1 cellular context compared by ENCODE assay signal in the genomic region with DNA sequence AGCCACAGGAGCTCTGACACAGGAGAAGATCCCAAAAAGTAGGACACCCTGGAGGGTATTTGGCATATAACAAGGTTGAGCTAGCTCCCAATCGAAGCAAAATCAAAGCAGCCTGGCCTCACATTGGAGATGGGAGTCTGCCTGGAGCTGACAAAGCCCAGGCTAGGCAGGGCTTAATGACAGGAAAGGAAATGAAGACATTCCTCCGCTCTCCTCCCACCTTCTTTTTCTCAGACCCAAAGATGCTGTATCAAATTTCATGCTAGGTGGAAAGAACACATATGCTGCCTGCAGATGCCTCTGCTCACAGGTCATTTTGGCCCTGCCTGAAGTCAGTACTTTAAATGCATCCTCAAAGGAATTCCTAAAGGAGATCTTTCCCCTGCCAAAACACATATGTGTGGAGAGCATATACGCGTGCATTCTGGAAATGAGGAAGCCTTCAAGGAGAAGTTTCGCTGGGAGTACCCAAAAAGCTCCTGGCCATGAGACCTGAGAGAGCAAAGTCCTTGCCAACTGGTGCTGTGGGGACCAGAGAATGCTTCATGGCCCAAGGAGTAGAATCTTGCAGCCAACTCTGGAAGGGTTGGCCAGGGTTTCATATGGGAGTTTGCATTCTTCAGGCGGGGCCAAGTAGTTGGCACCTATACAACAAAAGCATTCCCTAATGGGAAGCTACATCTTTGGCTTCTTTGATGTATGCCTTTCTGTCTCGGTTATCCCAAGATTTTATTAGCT.
TF ChIP-seq lines count a peak whose summit lies in the region.

No MANE protein-coding gene starts in this region.

TF ChIP-seq in GM23338, 12 proteins besides CTCF, POLR2A, EP300 and RAD21 (continued from another document):
- TF ChIP-seq, protein P1, sequence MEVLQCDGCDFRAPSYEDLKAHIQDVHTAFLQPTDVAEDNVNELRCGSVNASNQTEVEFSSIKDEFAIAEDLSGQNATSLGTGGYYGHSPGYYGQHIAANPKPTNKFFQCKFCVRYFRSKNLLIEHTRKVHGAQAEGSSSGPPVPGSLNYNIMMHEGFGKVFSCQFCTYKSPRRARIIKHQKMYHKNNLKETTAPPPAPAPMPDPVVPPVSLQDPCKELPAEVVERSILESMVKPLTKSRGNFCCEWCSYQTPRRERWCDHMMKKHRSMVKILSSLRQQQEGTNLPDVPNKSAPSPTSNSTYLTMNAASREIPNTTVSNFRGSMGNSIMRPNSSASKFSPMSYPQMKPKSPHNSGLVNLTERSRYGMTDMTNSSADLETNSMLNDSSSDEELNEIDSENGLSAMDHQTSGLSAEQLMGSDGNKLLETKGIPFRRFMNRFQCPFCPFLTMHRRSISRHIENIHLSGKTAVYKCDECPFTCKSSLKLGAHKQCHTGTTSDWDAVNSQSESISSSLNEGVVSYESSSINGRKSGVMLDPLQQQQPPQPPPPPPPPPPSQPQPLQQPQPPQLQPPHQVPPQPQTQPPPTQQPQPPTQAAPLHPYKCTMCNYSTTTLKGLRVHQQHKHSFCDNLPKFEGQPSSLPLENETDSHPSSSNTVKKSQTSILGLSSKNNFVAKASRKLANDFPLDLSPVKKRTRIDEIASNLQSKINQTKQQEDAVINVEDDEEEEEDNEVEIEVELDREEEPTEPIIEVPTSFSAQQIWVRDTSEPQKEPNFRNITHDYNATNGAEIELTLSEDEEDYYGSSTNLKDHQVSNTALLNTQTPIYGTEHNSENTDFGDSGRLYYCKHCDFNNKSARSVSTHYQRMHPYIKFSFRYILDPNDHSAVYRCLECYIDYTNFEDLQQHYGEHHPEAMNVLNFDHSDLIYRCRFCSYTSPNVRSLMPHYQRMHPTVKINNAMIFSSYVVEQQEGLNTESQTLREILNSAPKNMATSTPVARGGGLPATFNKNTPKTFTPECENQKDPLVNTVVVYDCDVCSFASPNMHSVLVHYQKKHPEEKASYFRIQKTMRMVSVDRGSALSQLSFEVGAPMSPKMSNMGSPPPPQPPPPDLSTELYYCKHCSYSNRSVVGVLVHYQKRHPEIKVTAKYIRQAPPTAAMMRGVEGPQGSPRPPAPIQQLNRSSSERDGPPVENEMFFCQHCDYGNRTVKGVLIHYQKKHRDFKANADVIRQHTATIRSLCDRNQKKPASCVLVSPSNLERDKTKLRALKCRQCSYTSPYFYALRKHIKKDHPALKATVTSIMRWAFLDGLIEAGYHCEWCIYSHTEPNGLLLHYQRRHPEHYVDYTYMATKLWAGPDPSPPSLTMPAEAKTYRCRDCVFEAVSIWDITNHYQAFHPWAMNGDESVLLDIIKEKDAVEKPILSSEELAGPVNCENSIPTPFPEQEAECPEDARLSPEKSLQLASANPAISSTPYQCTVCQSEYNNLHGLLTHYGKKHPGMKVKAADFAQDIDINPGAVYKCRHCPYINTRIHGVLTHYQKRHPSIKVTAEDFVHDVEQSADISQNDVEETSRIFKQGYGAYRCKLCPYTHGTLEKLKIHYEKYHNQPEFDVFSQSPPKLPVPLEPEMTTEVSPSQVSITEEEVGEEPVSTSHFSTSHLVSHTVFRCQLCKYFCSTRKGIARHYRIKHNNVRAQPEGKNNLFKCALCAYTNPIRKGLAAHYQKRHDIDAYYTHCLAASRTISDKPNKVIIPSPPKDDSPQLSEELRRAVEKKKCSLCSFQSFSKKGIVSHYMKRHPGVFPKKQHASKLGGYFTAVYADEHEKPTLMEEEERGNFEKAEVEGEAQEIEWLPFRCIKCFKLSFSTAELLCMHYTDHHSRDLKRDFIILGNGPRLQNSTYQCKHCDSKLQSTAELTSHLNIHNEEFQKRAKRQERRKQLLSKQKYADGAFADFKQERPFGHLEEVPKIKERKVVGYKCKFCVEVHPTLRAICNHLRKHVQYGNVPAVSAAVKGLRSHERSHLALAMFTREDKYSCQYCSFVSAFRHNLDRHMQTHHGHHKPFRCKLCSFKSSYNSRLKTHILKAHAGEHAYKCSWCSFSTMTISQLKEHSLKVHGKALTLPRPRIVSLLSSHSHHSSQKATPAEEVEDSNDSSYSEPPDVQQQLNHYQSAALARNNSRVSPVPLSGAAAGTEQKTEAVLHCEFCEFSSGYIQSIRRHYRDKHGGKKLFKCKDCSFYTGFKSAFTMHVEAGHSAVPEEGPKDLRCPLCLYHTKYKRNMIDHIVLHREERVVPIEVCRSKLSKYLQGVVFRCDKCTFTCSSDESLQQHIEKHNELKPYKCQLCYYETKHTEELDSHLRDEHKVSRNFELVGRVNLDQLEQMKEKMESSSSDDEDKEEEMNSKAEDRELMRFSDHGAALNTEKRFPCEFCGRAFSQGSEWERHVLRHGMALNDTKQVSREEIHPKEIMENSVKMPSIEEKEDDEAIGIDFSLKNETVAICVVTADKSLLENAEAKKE (CRISPR knock-in tag; IDR thresholded peaks at IDR 0.05): no peak
- TF ChIP-seq NANOG (IDR thresholded peaks at IDR 0.05; ENCODE audit: borderline replicate concordance): no peak
- TF ChIP-seq EZH2 (IDR thresholded peaks at IDR 0.05; ENCODE audit: low read depth, unreplicated experiment): no peak
- TF ChIP-seq, protein P2, sequence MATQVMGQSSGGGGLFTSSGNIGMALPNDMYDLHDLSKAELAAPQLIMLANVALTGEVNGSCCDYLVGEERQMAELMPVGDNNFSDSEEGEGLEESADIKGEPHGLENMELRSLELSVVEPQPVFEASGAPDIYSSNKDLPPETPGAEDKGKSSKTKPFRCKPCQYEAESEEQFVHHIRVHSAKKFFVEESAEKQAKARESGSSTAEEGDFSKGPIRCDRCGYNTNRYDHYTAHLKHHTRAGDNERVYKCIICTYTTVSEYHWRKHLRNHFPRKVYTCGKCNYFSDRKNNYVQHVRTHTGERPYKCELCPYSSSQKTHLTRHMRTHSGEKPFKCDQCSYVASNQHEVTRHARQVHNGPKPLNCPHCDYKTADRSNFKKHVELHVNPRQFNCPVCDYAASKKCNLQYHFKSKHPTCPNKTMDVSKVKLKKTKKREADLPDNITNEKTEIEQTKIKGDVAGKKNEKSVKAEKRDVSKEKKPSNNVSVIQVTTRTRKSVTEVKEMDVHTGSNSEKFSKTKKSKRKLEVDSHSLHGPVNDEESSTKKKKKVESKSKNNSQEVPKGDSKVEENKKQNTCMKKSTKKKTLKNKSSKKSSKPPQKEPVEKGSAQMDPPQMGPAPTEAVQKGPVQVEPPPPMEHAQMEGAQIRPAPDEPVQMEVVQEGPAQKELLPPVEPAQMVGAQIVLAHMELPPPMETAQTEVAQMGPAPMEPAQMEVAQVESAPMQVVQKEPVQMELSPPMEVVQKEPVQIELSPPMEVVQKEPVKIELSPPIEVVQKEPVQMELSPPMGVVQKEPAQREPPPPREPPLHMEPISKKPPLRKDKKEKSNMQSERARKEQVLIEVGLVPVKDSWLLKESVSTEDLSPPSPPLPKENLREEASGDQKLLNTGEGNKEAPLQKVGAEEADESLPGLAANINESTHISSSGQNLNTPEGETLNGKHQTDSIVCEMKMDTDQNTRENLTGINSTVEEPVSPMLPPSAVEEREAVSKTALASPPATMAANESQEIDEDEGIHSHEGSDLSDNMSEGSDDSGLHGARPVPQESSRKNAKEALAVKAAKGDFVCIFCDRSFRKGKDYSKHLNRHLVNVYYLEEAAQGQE (IDR thresholded peaks at IDR 0.05; ENCODE audit: unreplicated experiment): no peak
- no peak for TF ChIP-seq POLR2AphosphoS5 (IDR thresholded peaks at IDR 0.05; ENCODE audit: low read depth)
- no peak for TF ChIP-seq STAT1 (IDR thresholded peaks at IDR 0.05; ENCODE audit: unreplicated experiment)
- no peak for TF ChIP-seq EZH2phosphoT487 (IDR thresholded peaks at IDR 0.05; ENCODE audit: unreplicated experiment)
- TF ChIP-seq, protein P3, sequence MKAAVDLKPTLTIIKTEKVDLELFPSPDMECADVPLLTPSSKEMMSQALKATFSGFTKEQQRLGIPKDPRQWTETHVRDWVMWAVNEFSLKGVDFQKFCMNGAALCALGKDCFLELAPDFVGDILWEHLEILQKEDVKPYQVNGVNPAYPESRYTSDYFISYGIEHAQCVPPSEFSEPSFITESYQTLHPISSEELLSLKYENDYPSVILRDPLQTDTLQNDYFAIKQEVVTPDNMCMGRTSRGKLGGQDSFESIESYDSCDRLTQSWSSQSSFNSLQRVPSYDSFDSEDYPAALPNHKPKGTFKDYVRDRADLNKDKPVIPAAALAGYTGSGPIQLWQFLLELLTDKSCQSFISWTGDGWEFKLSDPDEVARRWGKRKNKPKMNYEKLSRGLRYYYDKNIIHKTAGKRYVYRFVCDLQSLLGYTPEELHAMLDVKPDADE (IDR thresholded peaks at IDR 0.05): no peak
- TF ChIP-seq JUNB (IDR thresholded peaks at IDR 0.05; ENCODE audit: unreplicated experiment): no peak
- TF ChIP-seq CREB1 (CRISPR knock-in tag; IDR thresholded peaks at IDR 0.05; ENCODE audit: low read depth): no peak
